ENCODE assay signal across 1 cellular context in genomic region chr1:199522338-199522737, GRCh38.
TF ChIP-seq lines count a peak whose summit lies in the region.

No MANE protein-coding gene starts in this region.

TF ChIP-seq in WTC11, 78 proteins besides CTCF, POLR2A, EP300 and RAD21:
- TF ChIP-seq AFF4 (CRISPR knock-in tag; IDR thresholded peaks at IDR 0.05; ENCODE audit: borderline replicate concordance) (no peak), ZNF416 (CRISPR knock-in tag; IDR thresholded peaks at IDR 0.05) (no peak), NR2C2 (CRISPR knock-in tag; IDR thresholded peaks at IDR 0.05) (no peak), MXD4 (CRISPR knock-in tag; IDR thresholded peaks at IDR 0.05; ENCODE audit: borderline replicate concordance) (no peak), NFATC4 (CRISPR knock-in tag; IDR thresholded peaks at IDR 0.05) (no peak), HMGXB4 (CRISPR knock-in tag; IDR thresholded peaks at IDR 0.05) (no peak), USF1 (CRISPR knock-in tag; IDR thresholded peaks at IDR 0.05) (no peak), OVOL2 (CRISPR knock-in tag; IDR thresholded peaks at IDR 0.05; ENCODE audit: borderline replicate concordance) (no peak), TEAD4 (CRISPR knock-in tag; IDR thresholded peaks at IDR 0.05) (no peak), FOXP4 (CRISPR knock-in tag; IDR thresholded peaks at IDR 0.05) (no peak), EMX1 (CRISPR knock-in tag; IDR thresholded peaks at IDR 0.05) (no peak), ZNF232 (CRISPR knock-in tag; IDR thresholded peaks at IDR 0.05) (no peak), ZSCAN18 (CRISPR knock-in tag; IDR thresholded peaks at IDR 0.05) (no peak), ZNF121 (CRISPR knock-in tag; IDR thresholded peaks at IDR 0.05) (no peak), ZNF317 (CRISPR knock-in tag; IDR thresholded peaks at IDR 0.05; ENCODE audit: borderline replicate concordance, low read depth) (no peak), ZNF263 (CRISPR knock-in tag; IDR thresholded peaks at IDR 0.05; ENCODE audit: low read depth) (no peak), CREM (CRISPR knock-in tag; IDR thresholded peaks at IDR 0.05) (no peak), E2F1 (CRISPR knock-in tag; IDR thresholded peaks at IDR 0.05) (no peak)
